8 cellular contexts compared by ENCODE assay signal in the genomic region with DNA sequence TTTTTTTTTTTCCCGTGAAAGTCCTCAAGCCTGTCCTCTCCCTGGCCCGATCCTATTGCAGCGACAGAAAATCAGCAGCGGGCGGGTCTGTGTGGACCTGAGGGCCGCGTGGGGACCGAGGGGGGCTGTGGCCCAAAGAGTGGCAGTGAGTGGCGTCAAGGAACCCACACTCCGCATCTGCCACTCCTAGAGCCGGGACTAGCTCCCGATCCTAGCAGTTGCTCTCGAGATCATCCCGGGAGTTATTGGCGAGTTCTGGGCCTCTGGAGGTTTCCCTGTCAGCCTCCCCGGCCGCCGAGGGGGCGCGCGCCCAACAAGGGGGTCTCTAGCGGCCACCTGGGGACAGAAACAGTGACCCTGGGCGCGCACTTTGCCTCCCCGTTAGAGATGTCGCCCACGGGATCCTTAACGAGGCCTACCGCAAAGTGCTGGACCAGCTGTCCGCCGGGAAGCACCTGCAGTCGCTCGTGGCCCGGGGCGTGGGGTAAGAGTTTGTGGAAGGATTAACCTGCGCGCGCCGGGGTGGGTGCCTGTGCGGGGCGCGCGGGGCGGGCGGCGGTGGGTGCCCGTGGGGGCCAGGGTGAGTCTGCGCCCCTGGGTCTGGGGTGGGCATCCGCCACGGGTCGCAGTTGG. TPM values are rescaled to one million over a fixed set of nuclear protein-coding genes. Genes with fewer than 3 reads are reported as not detected.
A peak's percentile ranks its signal among the peaks of the same experiment; 100 is the strongest.
DNase-seq lines count a peak whose midpoint lies in the region; ATAC-seq and TF ChIP-seq lines count a peak whose summit lies in the region.

No MANE protein-coding gene starts in this region.

- no peak for ATAC-seq in naive B cell (ENCODE audit: low read depth in 2 of 2)
- ATAC-seq in HG03175 (IDR thresholded peaks at IDR 0.05; ENCODE audit: unreplicated experiment): no peak
- ATAC-seq in GM18519 (IDR thresholded peaks at IDR 0.05; ENCODE audit: low FRiP score, unreplicated experiment): no peak
- no peak for ATAC-seq in GM21423 (IDR thresholded peaks at IDR 0.05; ENCODE audit: unreplicated experiment)

- H3K27me3 Mint-ChIP-seq in chondrocyte (ENCODE audit: low read depth) (peaks cover 72% of the 10 kb centered on the region), naive B cell (peaks cover 33 to 70% (median 68%) of the 10 kb centered on the region in 3 donors)

- peak overlapping the region; percentile 57 for H3K4me3 Mint-ChIP-seq in chondrocyte (ENCODE audit: unreplicated experiment)
- H3K4me3 Mint-ChIP-seq in naive B cell: peak overlapping the region in 5 of 8 donors; percentile 21 to 85 (median 60)

- H3K36me3 Mint-ChIP-seq in chondrocyte (ENCODE audit: low read depth) (no peaks in the 10 kb centered on the region), naive B cell (peaks cover 4 to 17% of the 10 kb centered on the region in 2 donors)

- no peak for TF ChIP-seq CTCF in chondrocyte (IDR thresholded peaks at IDR 0.05)

- no peak overlapping the region for H3K27ac Mint-ChIP-seq in chondrocyte (ENCODE audit: unreplicated experiment)
- no peak overlapping the region for H3K27ac Mint-ChIP-seq in naive B cell

- H3K4me1 Mint-ChIP-seq in chondrocyte (ENCODE audit: low read depth): peaks cover 31% of the 10 kb centered on the region
- H3K4me1 Mint-ChIP-seq in naive B cell: peaks cover 4 to 12% (median 5%) of the 10 kb centered on the region in 3 donors

- H3K9me3 Mint-ChIP-seq in chondrocyte (ENCODE audit: low read depth) (no peaks in the 10 kb centered on the region), naive B cell (peaks cover 0 to 20% (median 6%) of the 10 kb centered on the region in 7 donors)

- peak; percentile 22 for DNase-seq in stimulated activated CD4-positive, alpha-beta T cell treated with anti-CD3 and anti-CD28 coated beads, Interleukin-15, amount 100 ng/mL, for 24 hours
- DNase-seq in stimulated activated CD4-positive, alpha-beta T cell treated with anti-CD3 and anti-CD28 coated beads, Interleukin-4, amount 100 ng/mL, for 4 hours: no peak
- DNase-seq in chondrocyte (ENCODE audit: low spot score): no peak
- DNase-seq in naive B cell: no peak
- no peak for DNase-seq in SKM-1 treated with dmso at 0.1 percent for 144 hours (lab: John Stamatoyannopoulos, UW; ENCODE audit: unreplicated experiment)

RNA-seq across cellular contexts. Expression of a gene that starts 3.3 kb away (rescaled TPM):
- total RNA-seq in chondrocyte: not detected in 3 replicates
- not detected for polyA plus RNA-seq in naive B cell (ENCODE audit: low read depth in 6 of 6)
